In genomic region chr1:202968351-202968750, GRCh38 we compare ENCODE assay signal across 6 cellular contexts. TPM values are rescaled to one million over a fixed set of nuclear protein-coding genes. Genes with fewer than 3 reads are reported as not detected.
DNase-seq lines count a peak whose midpoint lies in the region; ATAC-seq, FAIRE-seq and TF ChIP-seq lines count a peak whose summit lies in the region.

No MANE protein-coding gene starts in this region.

- H3K9me3 Mint-ChIP-seq in activated naive CD4-positive, alpha-beta T cell treated with anti-CD3 and anti-CD28 coated beads, Interleukin-2, amount 50 U/mL, for 24 hours = no peaks in the 10 kb centered on the region
- H3K9me3 Mint-ChIP-seq in activated naive CD4-positive, alpha-beta T cell treated with anti-CD3 and anti-CD28 coated beads, Interleukin-2, amount 50 U/mL, for 72 hours = no peaks in the 10 kb centered on the region

- no peak overlapping the region for H3K27ac Mint-ChIP-seq in activated naive CD4-positive, alpha-beta T cell treated with anti-CD3 and anti-CD28 coated beads, Interleukin-2, amount 50 U/mL, for 24 hours
- peak overlapping the region in 1 of 2 donors; percentile 88 for H3K27ac Mint-ChIP-seq in activated naive CD4-positive, alpha-beta T cell treated with anti-CD3 and anti-CD28 coated beads, Interleukin-2, amount 50 U/mL, for 72 hours

- H3K4me1 Mint-ChIP-seq in activated naive CD4-positive, alpha-beta T cell treated with anti-CD3 and anti-CD28 coated beads, Interleukin-2, amount 50 U/mL, for 24 hours = peaks cover 29% of the 10 kb centered on the region

- H3K27me3 ChIP-seq in right cardiac atrium (ENCODE audit: control insufficient read depth, insufficient read depth) (no peaks in the 10 kb centered on the region), tibial artery (no peaks in the 10 kb centered on the region)

- ATAC-seq in activated naive CD4-positive, alpha-beta T cell treated with anti-CD3 and anti-CD28 coated beads, Interleukin-2, amount 50 U/mL, for 72 hours = no peak
- ATAC-seq in right cardiac atrium = no peak

- H3K27me3 Mint-ChIP-seq in activated naive CD4-positive, alpha-beta T cell treated with anti-CD3 and anti-CD28 coated beads, Interleukin-2, amount 50 U/mL, for 24 hours = no peaks in the 10 kb centered on the region

- H3K4me3 Mint-ChIP-seq in activated naive CD4-positive, alpha-beta T cell treated with anti-CD3 and anti-CD28 coated beads, Interleukin-2, amount 50 U/mL, for 24 hours = peak overlapping the region; percentile 90

- H3K36me3 ChIP-seq in tibial artery = peaks cover 0 to 21% (median 0%) of the 10 kb centered on the region in 3 donors

- H3K27ac ChIP-seq in right cardiac atrium (ENCODE audit: low read length) (peak overlapping the region; percentile 59), tibial artery (peak overlapping the region; percentile 95 to 98)

- WGBS in right cardiac atrium = 70% methylated on average over 3 of the region's 3 CpGs

- H3K4me1 ChIP-seq in right cardiac atrium (ENCODE audit: control insufficient read depth, insufficient read depth, low read length) = peaks cover 3% of the 10 kb centered on the region
- H3K4me1 ChIP-seq in tibial artery = peaks cover 0 to 33% (median 24%) of the 10 kb centered on the region in 4 donors

- DNase-seq in activated naive CD4-positive, alpha-beta T cell treated with anti-CD3 and anti-CD28 coated beads, Interleukin-2, amount 50 U/mL, for 72 hours (ENCODE audit: low spot score in 2 of 2) = no peak
- DNase-seq in right cardiac atrium = no peak
- DNase-seq in tibial artery = no peak
- DNase-seq in COLO829 (ENCODE audit: low spot score) = no peak
- DNase-seq in H54 (ENCODE audit: insufficient read length, low spot score) = no peak

- H3K4me3 ChIP-seq in right cardiac atrium (ENCODE audit: low read length) = peak overlapping the region; percentile 62
- peak overlapping the region; percentile 74 to 96 for H3K4me3 ChIP-seq in tibial artery

- peaks cover 5% of the 10 kb centered on the region for H3K36me3 Mint-ChIP-seq in activated naive CD4-positive, alpha-beta T cell treated with anti-CD3 and anti-CD28 coated beads, Interleukin-2, amount 50 U/mL, for 24 hours
- no peaks in the 10 kb centered on the region for H3K36me3 Mint-ChIP-seq in activated naive CD4-positive, alpha-beta T cell treated with anti-CD3 and anti-CD28 coated beads, Interleukin-2, amount 50 U/mL, for 72 hours

- no peak for TF ChIP-seq CTCF in tibial artery (IDR thresholded peaks at IDR 0.05)

- H3K9me3 ChIP-seq in right cardiac atrium (ENCODE audit: control insufficient read depth, low read length) (no peaks in the 10 kb centered on the region), tibial artery (no peaks in the 10 kb centered on the region)

- no peak for TF ChIP-seq POLR2A in H54 (IDR thresholded peaks at IDR 0.05; ENCODE audit: low read depth, low read length)

- FAIRE-seq in H54 (lab: Jason Lieb, UNC) = no peak

- intact Hi-C loops in right cardiac atrium (cut with DNase I) (no loop called here), tibial artery (cut with DNase I; ENCODE audit: low total_unique reads) (no loop called here)

RNA-seq across cellular contexts. Expression of gene CYB5R1, which starts 1.3 kb away (rescaled TPM):
- 10 to 100 TPM; 15.2 to 26.7 TPM for total RNA-seq in activated naive CD4-positive, alpha-beta T cell treated with anti-CD3 and anti-CD28 coated beads, Interleukin-2, amount 50 U/mL, for 72 hours
- 10 to 100 TPM; 64.8 to 91.3 (median 78.1) TPM for total RNA-seq in right cardiac atrium
- polyA plus RNA-seq in right cardiac atrium = 78.0 TPM

RNA-seq across cellular contexts. Expression of gene ADIPOR1, which starts 10.2 kb away (rescaled TPM):
- total RNA-seq in activated naive CD4-positive, alpha-beta T cell treated with anti-CD3 and anti-CD28 coated beads, Interleukin-2, amount 50 U/mL, for 72 hours = 10 to 100 TPM; 69.4 to 97.8 TPM
- total RNA-seq in right cardiac atrium = 10 to 100 TPM; 85.6 to 100.0 (median 95.3) TPM
- polyA plus RNA-seq in right cardiac atrium = 75.1 TPM

RNA-seq across cellular contexts. Expression of gene TMEM183A, which starts 38.8 kb away (rescaled TPM):
- total RNA-seq in activated naive CD4-positive, alpha-beta T cell treated with anti-CD3 and anti-CD28 coated beads, Interleukin-2, amount 50 U/mL, for 72 hours = 10 to 100 TPM; 67.5 to 92.0 TPM
- 10 to 100 TPM; 25.9 to 35.8 (median 28.1) TPM for total RNA-seq in right cardiac atrium
- polyA plus RNA-seq in right cardiac atrium = 16.0 TPM

RNA-seq across cellular contexts. Expression of gene KLHL12, which starts 41.3 kb away (rescaled TPM):
- total RNA-seq in activated naive CD4-positive, alpha-beta T cell treated with anti-CD3 and anti-CD28 coated beads, Interleukin-2, amount 50 U/mL, for 72 hours = 10 to 100 TPM; 31.7 to 36.3 TPM
- total RNA-seq in right cardiac atrium = 10 to 100 TPM; 16.8 to 21.4 (median 20.1) TPM
- polyA plus RNA-seq in right cardiac atrium = 10.8 TPM

RNA-seq across cellular contexts. Expression of gene PPFIA4, which starts 57.9 kb away (rescaled TPM):
- 100 to 1,000 TPM in 1 of 2 donors, 1 to 10 TPM in 1; 1.9 to 112 TPM for total RNA-seq in activated naive CD4-positive, alpha-beta T cell treated with anti-CD3 and anti-CD28 coated beads, Interleukin-2, amount 50 U/mL, for 72 hours
- 10 to 100 TPM; 14.0 to 50.3 (median 29.4) TPM for total RNA-seq in right cardiac atrium
- 29.3 TPM for polyA plus RNA-seq in right cardiac atrium
